Comparison of ENCODE assay signal across 1 cellular context in the genomic region with DNA sequence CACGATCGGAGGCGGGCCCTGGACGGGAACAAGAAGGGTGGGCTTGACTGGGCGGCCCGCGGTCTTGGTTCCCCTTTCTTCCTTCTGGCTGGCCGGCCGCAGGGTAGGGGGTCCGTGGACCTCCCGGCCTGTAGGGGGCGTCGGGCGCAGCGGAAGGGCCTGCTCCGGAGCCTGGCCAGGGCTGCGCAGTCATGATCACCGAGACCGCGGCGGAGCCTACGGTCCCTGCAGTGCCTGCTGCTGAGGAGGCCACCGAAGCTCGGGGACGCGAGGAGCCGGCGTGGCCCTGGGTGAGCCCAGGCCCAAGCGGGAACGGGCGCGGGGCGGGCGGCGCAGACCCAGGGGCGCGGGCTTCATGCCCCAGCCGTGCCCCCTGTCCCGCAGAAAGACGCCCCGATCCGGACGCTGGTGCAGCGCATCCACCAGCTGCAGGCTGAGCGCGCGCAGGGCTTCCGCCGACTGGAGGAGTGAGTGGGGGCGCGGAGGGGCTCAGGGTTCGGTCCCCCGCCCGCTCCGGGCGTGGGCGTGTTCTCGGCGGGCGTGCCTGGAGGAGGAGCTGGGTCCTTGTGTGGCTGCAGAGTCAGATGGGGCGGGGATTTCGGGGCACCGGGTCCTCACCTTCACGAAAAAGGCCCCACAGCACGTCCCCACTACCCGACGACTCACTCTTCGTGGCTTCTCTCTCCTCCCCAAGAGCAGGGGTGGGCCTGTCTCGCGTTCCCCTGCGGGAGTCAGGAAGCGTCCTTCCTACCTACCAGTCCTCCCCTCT.
TF ChIP-seq lines count a peak whose summit lies in the region.

Gene REX1BD, plus strand, starts transcription at position 188 of the 769 bp plus-strand sequence. Its CDS starts 4 bp downstream, at position 192.

TF ChIP-seq in WTC11, 78 proteins besides CTCF, POLR2A, EP300 and RAD21 (continued from another document):
- TF ChIP-seq IRF1 (CRISPR knock-in tag; IDR thresholded peaks at IDR 0.05) = no peak; the same call in 1 of the 2 replicates
- TF ChIP-seq ZNF416 (CRISPR knock-in tag; IDR thresholded peaks at IDR 0.05) = no peak
- TF ChIP-seq NR3C1 (CRISPR knock-in tag; conservative IDR thresholded peaks at IDR 0.05; ENCODE audit: low read depth) = 0 out of 2 replicates have a peak, but pooled peaks have one; percentile 69
- TF ChIP-seq TCF7 (CRISPR knock-in tag; IDR thresholded peaks at IDR 0.05; ENCODE audit: low read depth) = peak; percentile 84; the same call in 1 of the 2 replicates
- TF ChIP-seq ESRRA (CRISPR knock-in tag; IDR thresholded peaks at IDR 0.05; ENCODE audit: borderline replicate concordance) = peak; percentile 82; the same call in 1 of the 2 replicates
